1 cellular context compared by ENCODE assay signal in genomic region chr11:92411431-92411830, GRCh38.
TF ChIP-seq lines count a peak whose summit lies in the region.

No MANE protein-coding gene starts in this region.

TF ChIP-seq in WTC11, 78 proteins besides CTCF, POLR2A, EP300 and RAD21 (continued from another document):
- no peak for TF ChIP-seq E2F5 (CRISPR knock-in tag; IDR thresholded peaks at IDR 0.05)
